In genomic region chr13:51764184-51765141, GRCh38 we compare ENCODE assay signal across 8 cellular contexts. TPM values are rescaled to one million over a fixed set of nuclear protein-coding genes. Genes with fewer than 3 reads are reported as not detected.
DNase-seq lines count a peak whose midpoint lies in the region; ATAC-seq and TF ChIP-seq lines count a peak whose summit lies in the region.

No MANE protein-coding gene starts in this region.

- H3K9me3 Mint-ChIP-seq in CD8-positive, alpha-beta T cell = no peaks in the 10 kb centered on the region
- no peaks in the 10 kb centered on the region for H3K9me3 Mint-ChIP-seq in stimulated activated memory B cell treated with anti-CD40 and anti-IgM and Interleukin-4, amounts not matched to agents 10 μg/mL and 1 μg/mL and 100 μg/mL, for 72 hours

- no peaks in the 10 kb centered on the region for H3K27me3 Mint-ChIP-seq in CD8-positive, alpha-beta T cell (ENCODE audit: low read depth)
- no peaks in the 10 kb centered on the region for H3K27me3 Mint-ChIP-seq in stimulated activated memory B cell treated with anti-CD40 and anti-IgM and Interleukin-4, amounts not matched to agents 10 μg/mL and 1 μg/mL and 100 μg/mL, for 72 hours

- no peaks in the 10 kb centered on the region for H3K36me3 ChIP-seq in CD8-positive, alpha-beta T cell (ENCODE audit: insufficient read depth, low read length)

- peak; percentile 84 for ATAC-seq in CD8-positive, alpha-beta T cell
- ATAC-seq in GM19463 (IDR thresholded peaks at IDR 0.05; ENCODE audit: unreplicated experiment) (peak; percentile 71), HG03575 (IDR thresholded peaks at IDR 0.05; ENCODE audit: extremely low read depth, insufficient number of reproducible peaks, low FRiP score, unreplicated experiment) (peak; percentile 50)
- ATAC-seq in stimulated activated memory B cell treated with anti-CD40 and anti-IgM and Interleukin-4, amounts not matched to agents 10 μg/mL and 1 μg/mL and 100 μg/mL, for 72 hours = peak; percentile 93

- intact Hi-C loops in CD8-positive, alpha-beta T cell (cut with DNase I, micrococcal nuclease) = loop anchor here in 1 of 2 experiments (2.0 kb wide), 2 partner anchors 38 to 68 kb away; no protein-coding TSS in a partner anchor

- DNase-seq in CD8-positive, alpha-beta T cell = peak in 6 of 7 experiments; percentile 12 to 66 (median 39)
- peak; percentile 81 for DNase-seq in activated CD4-positive, alpha-beta T cell treated with anti-CD3 and anti-CD28 coated beads for 48 hours
- DNase-seq in effector CD4-positive, alpha-beta T cell = peak; percentile 43
- peak; percentile 97 for DNase-seq in myocyte (ENCODE audit: low read depth)
- DNase-seq in HuH-7.5 (ENCODE audit: low spot score) = no peak

- POLR2A ChIA-PET in CD8-positive, alpha-beta T cell (lab: Charles Lee) = interaction anchor here (0.8 to 1.7 kb wide), 4 partner anchors 36 to 311 kb away, joined by 3 to 14 read pairs (median 4); partner anchors contain the start of gene INTS6

- H3K9me3 ChIP-seq in CD8-positive, alpha-beta T cell (ENCODE audit: low read length) = no peaks in the 10 kb centered on the region

- H3K27me3 ChIP-seq in CD8-positive, alpha-beta T cell (ENCODE audit: insufficient read depth, low read length) = no peaks in the 10 kb centered on the region

- no peak for TF ChIP-seq CTCF in CD8-positive, alpha-beta T cell (IDR thresholded peaks at IDR 0.05)

- H3K4me1 ChIP-seq in CD8-positive, alpha-beta T cell (ENCODE audit: insufficient read depth, low read length) = peaks cover 15% of the 10 kb centered on the region

- peak overlapping the region; percentile 80 for H3K4me3 Mint-ChIP-seq in CD8-positive, alpha-beta T cell
- peak overlapping the region; percentile 72 for H3K4me3 Mint-ChIP-seq in stimulated activated memory B cell treated with anti-CD40 and anti-IgM and Interleukin-4, amounts not matched to agents 10 μg/mL and 1 μg/mL and 100 μg/mL, for 72 hours

- CTCF ChIA-PET in CD8-positive, alpha-beta T cell (lab: Charles Lee) = interaction anchor here (0.7 to 2.0 kb wide), 4 partner anchors 33 to 329 kb away, joined by 3 to 7 read pairs (median 6); no protein-coding TSS in a partner anchor

- H3K36me3 Mint-ChIP-seq in CD8-positive, alpha-beta T cell = peaks cover 50% of the 10 kb centered on the region
- H3K36me3 Mint-ChIP-seq in stimulated activated memory B cell treated with anti-CD40 and anti-IgM and Interleukin-4, amounts not matched to agents 10 μg/mL and 1 μg/mL and 100 μg/mL, for 72 hours = peaks cover 41% of the 10 kb centered on the region

- H3K27ac ChIP-seq in CD8-positive, alpha-beta T cell (ENCODE audit: low read depth, low read length) = peak overlapping the region; percentile 36

- peak overlapping the region; percentile 51 for H3K4me3 ChIP-seq in CD8-positive, alpha-beta T cell (ENCODE audit: low read depth, low read length)

- H3K4me1 Mint-ChIP-seq in CD8-positive, alpha-beta T cell (ENCODE audit: low read depth) = peaks cover 26% of the 10 kb centered on the region
- peaks cover 32% of the 10 kb centered on the region for H3K4me1 Mint-ChIP-seq in stimulated activated memory B cell treated with anti-CD40 and anti-IgM and Interleukin-4, amounts not matched to agents 10 μg/mL and 1 μg/mL and 100 μg/mL, for 72 hours

- peak overlapping the region; percentile 87 for H3K27ac Mint-ChIP-seq in CD8-positive, alpha-beta T cell
- peak overlapping the region; percentile 93 for H3K27ac Mint-ChIP-seq in stimulated activated memory B cell treated with anti-CD40 and anti-IgM and Interleukin-4, amounts not matched to agents 10 μg/mL and 1 μg/mL and 100 μg/mL, for 72 hours

RNA-seq across cellular contexts. Expression of gene DHRS12, which starts 39.5 kb away (rescaled TPM):
- 10 to 100 TPM; 13.4 to 14.1 TPM for total RNA-seq in CD8-positive, alpha-beta T cell
- 2.5 and 4.4 TPM in 2 replicates for total RNA-seq in myocyte
- polyA plus RNA-seq in myocyte (2012) = 10.1 TPM
